In genomic region chr2:25280066-25280687, GRCh38 we compare ENCODE assay signal across 1 cellular context.
TF ChIP-seq lines count a peak whose summit lies in the region.

No MANE protein-coding gene starts in this region.

TF ChIP-seq in GM12878, 131 proteins besides CTCF, POLR2A, EP300 and RAD21 (continues in another document):
- TF ChIP-seq BCL3 (IDR thresholded peaks at IDR 0.05; ENCODE audit: borderline replicate concordance, insufficient read depth, low read depth, low read length, poor library complexity, severe bottlenecking) (no peak), MXI1 (IDR thresholded peaks at IDR 0.05; ENCODE audit: low read depth, low read length) (0 out of 2 replicates have a peak, but pooled peaks have one; percentile 18), ZBTB33 (IDR thresholded peaks at IDR 0.05) (no peak), HDAC2 (IDR thresholded peaks at IDR 0.05) (no peak), NRF1 (conservative IDR thresholded peaks at IDR 0.05; ENCODE audit: low read depth, low read length) (no peak), MEF2B (IDR thresholded peaks at IDR 0.05; ENCODE audit: partially characterized antibody, poor library complexity, severe bottlenecking) (no peak), SREBF2 (IDR thresholded peaks at IDR 0.05; ENCODE audit: low read length) (no peak), NR2F1 (conservative IDR thresholded peaks at IDR 0.05) (no peak), LARP7 (IDR thresholded peaks at IDR 0.05) (no peak), ZNF687 (IDR thresholded peaks at IDR 0.05) (peak; percentile 60; the same call in 1 of the 2 replicates), HCFC1 (IDR thresholded peaks at IDR 0.05; ENCODE audit: low read length) (no peak), SMC3 (IDR thresholded peaks at IDR 0.05; ENCODE audit: borderline replicate concordance, low read length) (no peak), RUNX3 (IDR thresholded peaks at IDR 0.05; ENCODE audit: low read length) (no peak), ESRRA (IDR thresholded peaks at IDR 0.05; ENCODE audit: low read length) (no peak), ZNF592 (IDR thresholded peaks at IDR 0.05) (no peak), IKZF2 (IDR thresholded peaks at IDR 0.05) (peak; percentile 24 to 28; a peak in 1 of 4 replicates), SPI1 (IDR thresholded peaks at IDR 0.05; ENCODE audit: borderline replicate concordance, insufficient read depth, low read depth, low read length) (peak; percentile 85), RCOR1 (conservative IDR thresholded peaks at IDR 0.05; ENCODE audit: low read depth, low read length) (no peak), PKNOX1 (IDR thresholded peaks at IDR 0.05) (no peak), KAT2A (conservative IDR thresholded peaks at IDR 0.05; ENCODE audit: control insufficient read depth, low read depth, low read length) (no peak), DPF2 (IDR thresholded peaks at IDR 0.05) (no peak), ETV6 (conservative IDR thresholded peaks at IDR 0.05 in 1 of 2, IDR thresholded peaks at IDR 0.05 in 1 of 2; ENCODE audit: borderline replicate concordance in 1 of 2, low read depth in 1 of 2) (no peak), SRF (IDR thresholded peaks at IDR 0.05; ENCODE audit: low read depth in 2 of 2, low read length in 2 of 2) (no peak), MTA2 (IDR thresholded peaks at IDR 0.05; ENCODE audit: low read depth) (peak; percentile 37; the same call in 1 of the 2 replicates), ZBTB40 (IDR thresholded peaks at IDR 0.05; ENCODE audit: borderline replicate concordance) (no peak), RB1 (IDR thresholded peaks at IDR 0.05; ENCODE audit: borderline replicate concordance) (no peak), IRF3 (IDR thresholded peaks at IDR 0.05) (no peak), YY1 (IDR thresholded peaks at IDR 0.05; ENCODE audit: low read depth, low read length) (no peak), CUX1 (IDR thresholded peaks at IDR 0.05; ENCODE audit: insufficient replicate concordance, low read depth, low read length) (peak; percentile 52), USF1 (IDR thresholded peaks at IDR 0.05; ENCODE audit: borderline replicate concordance, extremely low read length, insufficient read depth, low read depth, low read length) (no peak), STAT1 (conservative IDR thresholded peaks at IDR 0.05) (no peak)
